Comparison of ENCODE assay signal across 13 cellular contexts in the genomic region with DNA sequence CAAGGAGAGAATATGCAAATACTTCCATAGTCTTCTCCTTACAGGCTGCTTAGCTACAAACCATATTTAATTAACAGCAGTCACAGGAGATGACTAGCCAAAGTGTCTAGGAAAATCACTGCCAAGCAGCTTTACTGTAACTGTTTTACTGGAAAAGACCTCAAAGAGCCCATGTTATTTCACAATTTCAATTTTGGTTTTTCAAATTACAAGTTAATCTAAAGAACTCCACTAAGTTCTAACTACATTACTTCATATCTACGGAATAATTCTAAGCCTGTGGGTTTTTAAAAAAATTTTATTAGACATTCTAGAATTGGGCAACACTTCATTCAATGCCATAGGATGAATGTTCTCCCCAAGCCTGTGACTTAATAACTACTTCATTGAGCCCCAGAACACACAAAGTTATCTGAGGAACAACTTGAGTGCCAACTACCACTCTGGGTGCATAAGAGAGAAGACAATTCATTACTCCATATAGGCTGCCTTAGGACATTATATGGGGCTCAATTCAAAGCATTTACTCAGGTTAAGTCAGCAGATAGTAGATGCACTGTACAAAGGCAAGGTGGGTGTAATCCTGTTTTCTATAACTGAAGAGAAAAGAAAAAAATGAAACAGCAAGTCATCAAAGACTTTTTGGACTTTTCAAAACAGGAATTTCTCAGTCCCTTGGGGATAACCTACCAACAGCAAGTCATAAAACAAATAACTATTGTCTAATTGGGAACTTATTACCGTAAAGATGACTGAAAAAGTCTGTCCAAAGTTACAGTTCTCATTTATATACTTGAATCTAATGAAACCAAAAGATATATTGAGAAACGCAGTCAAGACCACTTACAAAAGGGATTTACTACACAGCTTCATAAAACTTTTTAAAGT. TPM values are rescaled to one million over a fixed set of nuclear protein-coding genes. Genes with fewer than 3 reads are reported as not detected.
DNase-seq lines count a peak whose midpoint lies in the region; ATAC-seq, FAIRE-seq and TF ChIP-seq lines count a peak whose summit lies in the region.
"Had no signal": no experiment of that assay in that cellular context is flagged by ENCODE, and none has a peak within 500 bp of the region (broad histone marks: within the 10 kb centered on the region; RNA-seq: fewer than 3 reads in every experiment).

No MANE protein-coding gene starts in this region.

- H2BK120ac ChIP-seq in H1 (replicated peaks; ENCODE audit: low read depth, low read length) = no peak overlapping the region

- TF ChIP-seq EP300 in H1 (IDR thresholded peaks at IDR 0.05; ENCODE audit: borderline replicate concordance in 1 of 2, low read depth in 2 of 2, low read length in 2 of 2) = no peak

- no peak overlapping the region for H4K5ac ChIP-seq in H1 (ENCODE audit: insufficient read length, low read depth, low read length)

- intact Hi-C loops in activated CD4-positive, alpha-beta memory T cell treated with anti-CD3 and anti-CD28 coated beads for 36 hours (cut with micrococcal nuclease) = no loop called here
- intact Hi-C loops in left ventricle myocardium superior (cut with micrococcal nuclease) = no loop called here

- POLR2A ChIA-PET in activated CD4-positive, alpha-beta memory T cell treated with anti-CD3 and anti-CD28 coated beads for 36 hours (lab: Charles Lee) = interaction anchor here (1.4 to 1.5 kb wide), 2 partner anchors 12 to 33 kb away, joined by 3 to 5 read pairs; a partner anchor contains a TSS
- POLR2A ChIA-PET in activated CD4-positive, alpha-beta memory T cell treated with anti-CD3 and anti-CD28 coated beads, Interleukin-2, amount 10 ng/mL, durations not matched to agents 7 days and 5 days (lab: Charles Lee) = no interaction called here
- POLR2A ChIA-PET in H1 (lab: Charles Lee; ENCODE audit: partially characterized antibody) = no interaction called here

- no peaks in the 10 kb centered on the region for H3K9me3 ChIP-seq in H1 (ENCODE audit: insufficient read depth in 2 of 2, low read depth in 1 of 2, low read length in 1 of 2)
- H3K9me3 ChIP-seq: esophagus muscularis mucosa, testis had no signal

- H3K4me1 ChIP-seq in H1 (replicated peaks in 1 of 4; ENCODE audit: control insufficient read depth in 3 of 4, insufficient read depth in 4 of 4, low read length in 3 of 4) = no peaks in the 10 kb centered on the region

- TF ChIP-seq CTCF in NB4 (IDR thresholded peaks at IDR 0.05; ENCODE audit: low read depth, low read length) (no peak), H1 (IDR thresholded peaks at IDR 0.05; ENCODE audit: control extremely low read depth in 1 of 3, insufficient read depth in 1 of 3, low read depth in 1 of 3, low read length in 3 of 3) (no peak)

- H2BK12ac ChIP-seq in H1 (ENCODE audit: low read depth, low read length) = no peak overlapping the region

- H3K9me3 Mint-ChIP-seq in activated CD4-positive, alpha-beta memory T cell treated with anti-CD3 and anti-CD28 coated beads for 36 hours = no peaks in the 10 kb centered on the region
- no peaks in the 10 kb centered on the region for H3K9me3 Mint-ChIP-seq in activated CD4-positive, alpha-beta memory T cell treated with anti-CD3 and anti-CD28 coated beads, Interleukin-2, amount 10 ng/mL, durations not matched to agents 7 days and 5 days
- no peaks in the 10 kb centered on the region for H3K9me3 Mint-ChIP-seq in stimulated activated naive B cell treated with anti-CD40 and anti-IgM and Interleukin-4, amounts not matched to agents 10 μg/mL and 1 μg/mL and 100 μg/mL, for 72 hours

- DNase-seq in activated CD4-positive, alpha-beta memory T cell treated with anti-CD3 and anti-CD28 coated beads for 36 hours = no peak
- no peak for DNase-seq in activated CD4-positive, alpha-beta memory T cell treated with anti-CD3 and anti-CD28 coated beads, Interleukin-2, amount 10 ng/mL, durations not matched to agents 7 days and 5 days
- DNase-seq in NB4 (ENCODE audit: low read depth) = peak; percentile 48
- no peak for DNase-seq in H1 (ENCODE audit: low read depth in 1 of 2, low spot score in 2 of 2)
- no peak for DNase-seq in stimulated activated naive B cell treated with anti-CD40 and anti-IgM and Interleukin-4, amounts not matched to agents 10 μg/mL and 1 μg/mL and 100 μg/mL, for 72 hours
- no peak for DNase-seq in left ventricle myocardium superior
- DNase-seq: activated T-cell treated with anti-CD3 and anti-CD28 coated beads, Interleukin-2, amount 50 U/mL, for 1 hour; cerebellar nuclear complex; NCI-H446 treated with DMSO at 0.1 percent for 48 hours; testis had no signal

- H4K91ac ChIP-seq in H1 (replicated peaks; ENCODE audit: insufficient read length, low read length) = no peak overlapping the region

- H2BK20ac ChIP-seq in H1 (ENCODE audit: low read length) = no peak overlapping the region

- H3K18ac ChIP-seq in H1 (ENCODE audit: extremely low read depth, low read length) = no peak overlapping the region

- H3K14ac ChIP-seq in H1 (ENCODE audit: insufficient read length) = no peak overlapping the region

- no peak for TF ChIP-seq POLR2A in NB4 (IDR thresholded peaks at IDR 0.05; ENCODE audit: extremely low read depth, insufficient read length)
- TF ChIP-seq POLR2A in H1 (IDR thresholded peaks at IDR 0.05; ENCODE audit: control extremely low read depth in 1 of 2, low read depth in 2 of 2, low read length in 2 of 2) = no peak

- ATAC-seq in stimulated activated naive B cell treated with anti-CD40 and anti-IgM and Interleukin-4, amounts not matched to agents 10 μg/mL and 1 μg/mL and 100 μg/mL, for 72 hours (replicated peaks) = peak in 1 of 2 donors; percentile 25
- ATAC-seq in left ventricle myocardium superior (no peak), HG03521 (IDR thresholded peaks at IDR 0.05; ENCODE audit: unreplicated experiment) (no peak), GM21381 (IDR thresholded peaks at IDR 0.05; ENCODE audit: unreplicated experiment) (no peak)

- no peaks in the 10 kb centered on the region for H3K36me3 ChIP-seq in H1 (ENCODE audit: control insufficient read depth in 2 of 4, insufficient read depth in 4 of 4, low read length in 3 of 4)

- 94% methylated on average over 3 of the region's 3 CpGs; no CpG with 5 or more reads in 1 of the 2 experiments for WGBS in H1 (ENCODE audit: extremely low coverage in 1 of 2, insufficient coverage in 1 of 2, insufficient read length in 1 of 2, insufficient replicate concordance in 2 of 2, low coverage in 1 of 2, low lambda C conversion rate in 2 of 2, missing lambda C conversion rate in 1 of 2), 2 experiments

- no peak overlapping the region for H3K4me2 ChIP-seq in H1 (ENCODE audit: insufficient read depth in 1 of 2, low read depth in 2 of 2, low read length in 2 of 2)

- peaks cover 43% of the 10 kb centered on the region for H3K4me1 Mint-ChIP-seq in activated CD4-positive, alpha-beta memory T cell treated with anti-CD3 and anti-CD28 coated beads for 36 hours (ENCODE audit: low read depth)
- H3K4me1 Mint-ChIP-seq in activated CD4-positive, alpha-beta memory T cell treated with anti-CD3 and anti-CD28 coated beads, Interleukin-2, amount 10 ng/mL, durations not matched to agents 7 days and 5 days = peaks cover 25% of the 10 kb centered on the region
- peaks cover 17 to 37% of the 10 kb centered on the region in 2 donors for H3K4me1 Mint-ChIP-seq in stimulated activated naive B cell treated with anti-CD40 and anti-IgM and Interleukin-4, amounts not matched to agents 10 μg/mL and 1 μg/mL and 100 μg/mL, for 72 hours

- H3K9ac ChIP-seq in H1 (replicated peaks in 1 of 4; ENCODE audit: extremely low read depth in 1 of 4, low read depth in 3 of 4, low read length in 3 of 4) = no peak overlapping the region

- no peaks in the 10 kb centered on the region for H3K27me3 ChIP-seq in H1 (replicated peaks in 1 of 4; ENCODE audit: control insufficient read depth in 3 of 4, extremely low read depth in 1 of 4, insufficient read depth in 3 of 4, low read length in 3 of 4)
- H3K27me3 ChIP-seq: esophagus muscularis mucosa, testis had no signal

- no peak overlapping the region for H3K4ac ChIP-seq in H1 (replicated peaks; ENCODE audit: insufficient read length, low read depth, low read length)

- H3K27ac Mint-ChIP-seq in activated CD4-positive, alpha-beta memory T cell treated with anti-CD3 and anti-CD28 coated beads for 36 hours = peak overlapping the region; percentile 58
- H3K27ac Mint-ChIP-seq in activated CD4-positive, alpha-beta memory T cell treated with anti-CD3 and anti-CD28 coated beads, Interleukin-2, amount 10 ng/mL, durations not matched to agents 7 days and 5 days = no peak overlapping the region
- peak overlapping the region; percentile 84 for H3K27ac Mint-ChIP-seq in stimulated activated naive B cell treated with anti-CD40 and anti-IgM and Interleukin-4, amounts not matched to agents 10 μg/mL and 1 μg/mL and 100 μg/mL, for 72 hours

- CTCF ChIA-PET in activated CD4-positive, alpha-beta memory T cell treated with anti-CD3 and anti-CD28 coated beads for 36 hours (lab: Charles Lee) = no interaction called here
- CTCF ChIA-PET in activated CD4-positive, alpha-beta memory T cell treated with anti-CD3 and anti-CD28 coated beads, Interleukin-2, amount 10 ng/mL, durations not matched to agents 7 days and 5 days (lab: Charles Lee) = no interaction called here
- CTCF ChIA-PET in H1 (lab: Charles Lee; ENCODE audit: partially characterized antibody) = interaction anchor here (1.2 kb wide), 1 partner anchor 13 kb away, joined by 3 read pairs; no protein-coding TSS in a partner anchor

- no peaks in the 10 kb centered on the region for H3K23me2 ChIP-seq in H1 (ENCODE audit: low read depth, low read length)

- no peak overlapping the region for H2BK5ac ChIP-seq in H1 (ENCODE audit: low read depth, low read length)

- H4K8ac ChIP-seq in H1 (ENCODE audit: extremely low read depth, insufficient read depth, low read length) = no peak overlapping the region

- H3K4me3 ChIP-seq in NB4 (ENCODE audit: low read depth, low read length) (no peak overlapping the region), H1 (ENCODE audit: extremely low read depth in 1 of 4, insufficient read depth in 2 of 4, low read depth in 3 of 4, low read length in 4 of 4) (no peak overlapping the region)
- H3K4me3 ChIP-seq: esophagus muscularis mucosa, testis had no signal

- no peak overlapping the region for H3K23ac ChIP-seq in H1 (ENCODE audit: insufficient read length)

- H2BK15ac ChIP-seq in H1 (ENCODE audit: low read length) = no peak overlapping the region

- H3K27ac ChIP-seq in H1 (ENCODE audit: low read depth, low read length) = 0 out of 2 replicates have a peak overlapping the region, but pooled peaks have one; percentile 33
- H3K27ac ChIP-seq: testis had no signal

- TF ChIP-seq RAD21 in H1 (IDR thresholded peaks at IDR 0.05 in 1 of 2, conservative IDR thresholded peaks at IDR 0.05 in 1 of 2; ENCODE audit: low read depth in 2 of 2, low read length in 2 of 2) = no peak

- peaks cover 2% of the 10 kb centered on the region for H3K36me3 Mint-ChIP-seq in activated CD4-positive, alpha-beta memory T cell treated with anti-CD3 and anti-CD28 coated beads for 36 hours
- H3K36me3 Mint-ChIP-seq in activated CD4-positive, alpha-beta memory T cell treated with anti-CD3 and anti-CD28 coated beads, Interleukin-2, amount 10 ng/mL, durations not matched to agents 7 days and 5 days (ENCODE audit: low read depth) = peaks cover 18% of the 10 kb centered on the region
- peaks cover 9 to 15% of the 10 kb centered on the region in 2 donors for H3K36me3 Mint-ChIP-seq in stimulated activated naive B cell treated with anti-CD40 and anti-IgM and Interleukin-4, amounts not matched to agents 10 μg/mL and 1 μg/mL and 100 μg/mL, for 72 hours

- peaks cover 2% of the 10 kb centered on the region; the same call in 1 of the 2 replicates for H3K79me1 ChIP-seq in H1 (ENCODE audit: low read depth, low read length)

- H4K20me1 ChIP-seq in H1 (replicated peaks in 1 of 2; ENCODE audit: control insufficient read depth in 1 of 2, insufficient read depth in 2 of 2, low read length in 2 of 2) = peaks cover 0 to 6% of the 10 kb centered on the region in 2 experiments

- no peak overlapping the region for H3K4me3 Mint-ChIP-seq in activated CD4-positive, alpha-beta memory T cell treated with anti-CD3 and anti-CD28 coated beads for 36 hours
- no peak overlapping the region for H3K4me3 Mint-ChIP-seq in activated CD4-positive, alpha-beta memory T cell treated with anti-CD3 and anti-CD28 coated beads, Interleukin-2, amount 10 ng/mL, durations not matched to agents 7 days and 5 days
- H3K4me3 Mint-ChIP-seq in stimulated activated naive B cell treated with anti-CD40 and anti-IgM and Interleukin-4, amounts not matched to agents 10 μg/mL and 1 μg/mL and 100 μg/mL, for 72 hours = peak overlapping the region in 1 of 2 donors; percentile 58

- peaks cover 3 to 77% of the 10 kb centered on the region in 2 experiments; a peak in 3 of 4 replicates for H3K79me2 ChIP-seq in H1 (ENCODE audit: control insufficient read depth in 1 of 2, insufficient read depth in 2 of 2, low read length in 2 of 2)

- no peak overlapping the region for H2AK5ac ChIP-seq in H1 (ENCODE audit: low read depth, low read length)

- no peak for FAIRE-seq in H1 (lab: Jason Lieb, UNC)

- no peaks in the 10 kb centered on the region for H3K27me3 Mint-ChIP-seq in activated CD4-positive, alpha-beta memory T cell treated with anti-CD3 and anti-CD28 coated beads for 36 hours
- no peaks in the 10 kb centered on the region for H3K27me3 Mint-ChIP-seq in activated CD4-positive, alpha-beta memory T cell treated with anti-CD3 and anti-CD28 coated beads, Interleukin-2, amount 10 ng/mL, durations not matched to agents 7 days and 5 days
- no peaks in the 10 kb centered on the region for H3K27me3 Mint-ChIP-seq in stimulated activated naive B cell treated with anti-CD40 and anti-IgM and Interleukin-4, amounts not matched to agents 10 μg/mL and 1 μg/mL and 100 μg/mL, for 72 hours

- no peak overlapping the region for H3K56ac ChIP-seq in H1 (replicated peaks; ENCODE audit: insufficient read length, low read depth, low read length)

- no peak overlapping the region for H2AFZ ChIP-seq in H1 (ENCODE audit: low read length)

RNA-seq across cellular contexts. Expression of a gene that starts 33.0 kb away (rescaled TPM):
- 100 to 1,000 TPM; 194 to 198 TPM for total RNA-seq in activated CD4-positive, alpha-beta memory T cell treated with anti-CD3 and anti-CD28 coated beads for 36 hours
- 100 to 1,000 TPM; 130 to 135 TPM for total RNA-seq in activated CD4-positive, alpha-beta memory T cell treated with anti-CD3 and anti-CD28 coated beads, Interleukin-2, amount 10 ng/mL, durations not matched to agents 7 days and 5 days
- total RNA-seq in H1 (2021; fragmentation: NEBNext Ultra II Directional; extraction: Animal tissue kit (Norgen Biotek cat#: 25700)) = 94.1 and 94.3 TPM in 2 replicates
- polyA plus RNA-seq in H1 (2011; rRNA removed) = 38.4 and 41.2 TPM in 2 replicates
- 48.0 TPM for polyA plus RNA-seq in H1 (2011; cell fraction: cytosol; rRNA removed)
- polyA plus RNA-seq in H1 (2011; cell fraction: nucleus; rRNA removed) = 73.3 TPM
- 62.3 to 80.8 TPM (median 72.6 TPM) in 4 replicates for polyA plus RNA-seq in H1 (2012, experiment 1 of 2)
- 32.2 TPM for polyA plus RNA-seq in H1 (2012, experiment 2 of 2)
- polyA plus RNA-seq in H1 (2013, experiment 1 of 2) = 41.7 TPM
- polyA plus RNA-seq in H1 (2013, experiment 2 of 2) = 37.9 TPM
- 86.0 and 92.4 TPM in 2 replicates for polyA minus RNA-seq in H1 (2011; rRNA and poly(A)+ RNA removed)
- 59.6 TPM for polyA minus RNA-seq in H1 (2011; cell fraction: cytosol; rRNA and poly(A)+ RNA removed)
- polyA minus RNA-seq in H1 (2011; cell fraction: nucleus; rRNA and poly(A)+ RNA removed) = 60.0 TPM
- total RNA-seq in left ventricle myocardium superior = 146 TPM
